Comparison of ENCODE assay signal across 9 cellular contexts in genomic region chr1:16163882-16164820, GRCh38. TPM values are rescaled to one million over a fixed set of nuclear protein-coding genes. Genes with fewer than 3 reads are reported as not detected.
DNase-seq lines count a peak whose midpoint lies in the region; ATAC-seq and TF ChIP-seq lines count a peak whose summit lies in the region.
"Had no signal": no experiment of that assay in that cellular context is flagged by ENCODE, and none has a peak within 500 bp of the region (broad histone marks: within the 10 kb centered on the region; RNA-seq: fewer than 3 reads in every experiment).

No MANE protein-coding gene starts in this region.

- H3K27ac ChIP-seq in suprapubic skin = no peak overlapping the region
- H3K27ac ChIP-seq: KMS-11 had no signal

- DNase-seq in Calu3 (peak; percentile 76), NB4 (ENCODE audit: low read depth) (peak; percentile 60), left kidney (ENCODE audit: low read depth, low spot score) (peak; percentile 40), OCI-M2 (lab: John Stamatoyannopoulos, UW; ENCODE audit: unreplicated experiment) (no peak), suprapubic skin (ENCODE audit: low spot score in 2 of 2) (no peak)
- no peak for DNase-seq in activated effector memory CD4-positive, alpha-beta T cell treated with anti-CD3 and anti-CD28 coated beads, Interleukin-2, amount 50 U/mL, for 16 hours
- DNase-seq in activated CD8-positive, alpha-beta memory T cell treated with anti-CD3 and anti-CD28 coated beads for 24 hours = no peak

- peaks cover 51% of the 10 kb centered on the region for H3K4me1 Mint-ChIP-seq in Calu3 (ENCODE audit: low read depth, unreplicated experiment)
- peaks cover 33% of the 10 kb centered on the region for H3K4me1 Mint-ChIP-seq in activated T-helper 17 cell treated with anti-CD3 and anti-CD28 coated beads, Interleukin-2, amount 50 U/mL, for 72 hours

- 51% methylated on average over 16 of the region's 16 CpGs for WGBS in suprapubic skin

- TSS peak; percentile 29 for BruUV-seq in Calu3 (replicated peaks; lab: Mats Ljungman, UMichigan)

- H3K36me3 Mint-ChIP-seq in Calu3 (ENCODE audit: insufficient read depth, unreplicated experiment) = peaks cover 34% of the 10 kb centered on the region
- H3K36me3 Mint-ChIP-seq in activated T-helper 17 cell treated with anti-CD3 and anti-CD28 coated beads, Interleukin-2, amount 50 U/mL, for 72 hours (ENCODE audit: low read depth) = no peaks in the 10 kb centered on the region

- CTCF ChIA-PET in Calu3 (lab: Charles Lee) = interaction anchor here (0.6 to 2.1 kb wide), 4 partner anchors 8 to 11 kb away, joined by 3 to 9 read pairs (median 4); partner anchors contain the start of gene EPHA2

- H3K4me1 ChIP-seq in suprapubic skin = peaks cover 30% of the 10 kb centered on the region

- peak overlapping the region; percentile 90 for H3K27ac Mint-ChIP-seq in Calu3 (ENCODE audit: unreplicated experiment)
- peak overlapping the region; percentile 60 for H3K27ac Mint-ChIP-seq in activated T-helper 17 cell treated with anti-CD3 and anti-CD28 coated beads, Interleukin-2, amount 50 U/mL, for 72 hours

- no peaks in the 10 kb centered on the region for H3K9me3 Mint-ChIP-seq in Calu3 (ENCODE audit: low read depth, unreplicated experiment)
- H3K9me3 Mint-ChIP-seq in activated T-helper 17 cell treated with anti-CD3 and anti-CD28 coated beads, Interleukin-2, amount 50 U/mL, for 72 hours = no peaks in the 10 kb centered on the region

- H3K4me3 ChIP-seq in NB4 (ENCODE audit: low read depth, low read length) (no peak overlapping the region), suprapubic skin (no peak overlapping the region)

- TF ChIP-seq EP300 in suprapubic skin (IDR thresholded peaks at IDR 0.05) = no peak

- no peak for TF ChIP-seq POLR2A in NB4 (IDR thresholded peaks at IDR 0.05; ENCODE audit: extremely low read depth, insufficient read length)
- TF ChIP-seq POLR2A in suprapubic skin (IDR thresholded peaks at IDR 0.05) = no peak

- H3K27me3 ChIP-seq in suprapubic skin = no peaks in the 10 kb centered on the region

- intact Hi-C loops in Calu3 (cut with micrococcal nuclease; ENCODE audit: unreplicated experiment) = no loop called here

- no peaks in the 10 kb centered on the region for H3K36me3 ChIP-seq in suprapubic skin

- TF ChIP-seq CTCF in Calu3 (IDR thresholded peaks at IDR 0.05; ENCODE audit: unreplicated experiment) (no peak), NB4 (IDR thresholded peaks at IDR 0.05; ENCODE audit: low read depth, low read length) (no peak), suprapubic skin (IDR thresholded peaks at IDR 0.05) (no peak)

- peak overlapping the region; percentile 29 for H3K4me3 Mint-ChIP-seq in Calu3 (ENCODE audit: low read depth, unreplicated experiment)
- H3K4me3 Mint-ChIP-seq in activated T-helper 17 cell treated with anti-CD3 and anti-CD28 coated beads, Interleukin-2, amount 50 U/mL, for 72 hours = peak overlapping the region; percentile 54

- peak; percentile 11 for ATAC-seq in activated T-helper 17 cell treated with anti-CD3 and anti-CD28 coated beads, Interleukin-2, amount 50 U/mL, for 72 hours (replicated peaks)

- no peaks in the 10 kb centered on the region for H3K9me3 ChIP-seq in suprapubic skin

- H3K27me3 Mint-ChIP-seq in Calu3 (ENCODE audit: unreplicated experiment) = no peaks in the 10 kb centered on the region
- H3K27me3 Mint-ChIP-seq in activated T-helper 17 cell treated with anti-CD3 and anti-CD28 coated beads, Interleukin-2, amount 50 U/mL, for 72 hours = no peaks in the 10 kb centered on the region

RNA-seq across cellular contexts. Expression of gene EPHA2, which starts 8.3 kb away (rescaled TPM):
- total RNA-seq in Calu3 (2022) = 130 and 161 TPM in 2 replicates
- under 1 TPM in 1 of 2 donors, not detected in 1; 0.13 TPM for total RNA-seq in activated T-helper 17 cell treated with anti-CD3 and anti-CD28 coated beads, Interleukin-2, amount 50 U/mL, for 72 hours
- 100 to 1,000 TPM in 3 of 4 donors, 10 to 100 TPM in 1; 59.0 to 145 (median 104) TPM for total RNA-seq in suprapubic skin

RNA-seq across cellular contexts. Expression of gene ARHGEF19, which starts 48.3 kb away (rescaled TPM):
- total RNA-seq in Calu3 (2022) = 16.6 and 17.2 TPM in 2 replicates
- 10 to 100 TPM in 1 of 2 donors, 1 to 10 TPM in 1; 7.5 to 10.0 TPM for total RNA-seq in activated T-helper 17 cell treated with anti-CD3 and anti-CD28 coated beads, Interleukin-2, amount 50 U/mL, for 72 hours
- 10 to 100 TPM; 33.0 to 83.8 (median 45.7) TPM for total RNA-seq in suprapubic skin

Comparison
In these comparisons a context has a peak if more than half of its experiments do, and no peak if none do; other contexts are left out.
1. DNase-seq: peak in Calu3 (single experiment), NB4 (single experiment) and left kidney (single experiment); none in OCI-M2 (single experiment), activated effector memory CD4-positive, alpha-beta T cell treated with anti-CD3 and anti-CD28 coated beads, Interleukin-2, amount 50 U/mL, for 16 hours (single experiment), suprapubic skin (0 of 2) and activated CD8-positive, alpha-beta memory T cell treated with anti-CD3 and anti-CD28 coated beads for 24 hours (single experiment).
2. RNA of gene EPHA2, which starts 8.3 kb away (total RNA-seq): 130 to 161 TPM in Calu3 and 59.0 to 145 TPM in suprapubic skin; 0.13 TPM in activated T-helper 17 cell treated with anti-CD3 and anti-CD28 coated beads, Interleukin-2, amount 50 U/mL, for 72 hours; every median in the first group is over 10 times any median in the second.